ENCODE assay signal across 26 cellular contexts in the genomic region with DNA sequence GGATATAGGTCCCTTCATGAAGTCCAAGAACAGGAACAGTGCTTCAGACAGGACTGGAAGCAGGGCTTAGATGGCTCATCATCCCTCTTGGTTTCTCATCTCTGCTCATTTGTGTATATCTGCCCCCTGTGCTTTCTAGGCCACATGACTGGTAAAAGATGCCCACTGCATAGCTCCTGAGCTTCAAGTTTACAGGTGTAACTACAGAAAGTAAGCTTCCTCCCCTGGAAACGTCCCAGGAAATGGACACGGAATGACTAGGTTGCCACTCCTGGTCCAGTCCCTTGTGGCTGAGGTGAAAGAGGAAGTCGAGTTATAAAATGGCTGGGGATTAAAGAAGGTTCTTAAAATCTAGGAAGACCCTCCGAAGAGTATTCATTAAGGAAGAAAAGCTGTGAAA. TPM values are rescaled to one million over a fixed set of nuclear protein-coding genes. Genes with fewer than 3 reads are reported as not detected.
A peak's percentile ranks its signal among the peaks of the same experiment; 100 is the strongest.
DNase-seq lines count a peak whose midpoint lies in the region; ATAC-seq and TF ChIP-seq lines count a peak whose summit lies in the region.
"Had no signal": no experiment of that assay in that cellular context is flagged by ENCODE, and none has a peak within 500 bp of the region (broad histone marks: within the 10 kb centered on the region; RNA-seq: fewer than 3 reads in every experiment).

No MANE protein-coding gene starts in this region.

- H3K36me3 Mint-ChIP-seq in IgD-negative memory B cell (peaks cover 2% of the 10 kb centered on the region), T-helper 17 cell (ENCODE audit: low read depth) (no peaks in the 10 kb centered on the region)
- H3K36me3 Mint-ChIP-seq: mesothelial cell of epicardium had no signal

- H3K4me1 ChIP-seq in esophagus squamous epithelium, result peaks cover 9 to 38% (median 12%) of the 10 kb centered on the region in 3 donors

- H3K27ac Mint-ChIP-seq in IgD-negative memory B cell, result peak overlapping the region in 2 of 3 donors; percentile 33 to 77
- H3K27ac Mint-ChIP-seq in T-helper 17 cell, result no peak overlapping the region
- H3K27ac Mint-ChIP-seq: mesothelial cell of epicardium had no signal

- H3K9me3 Mint-ChIP-seq in IgD-negative memory B cell, result no peaks in the 10 kb centered on the region
- H3K9me3 Mint-ChIP-seq: CD8-positive, alpha-beta memory T cell; mesothelial cell of epicardium had no signal

- no peaks in the 10 kb centered on the region for H3K27me3 ChIP-seq in esophagus squamous epithelium
- H3K27me3 ChIP-seq: ascending aorta, esophagus muscularis mucosa, heart left ventricle, spleen had no signal

- intact Hi-C loops in esophagus squamous epithelium (cut with DNase I), result no loop called here

- TF ChIP-seq POLR2A in esophagus squamous epithelium (IDR thresholded peaks at IDR 0.05), result no peak

- H3K4me1 Mint-ChIP-seq in IgD-negative memory B cell, result peaks cover 24 to 49% (median 31%) of the 10 kb centered on the region in 3 donors
- H3K4me1 Mint-ChIP-seq in T-helper 17 cell, result peaks cover 32% of the 10 kb centered on the region

- H3K36me3 ChIP-seq in esophagus squamous epithelium, result no peaks in the 10 kb centered on the region
- H3K36me3 ChIP-seq: ascending aorta, heart left ventricle, spleen, thoracic aorta had no signal

- TF ChIP-seq CTCF in GM12865 (IDR thresholded peaks at IDR 0.05; ENCODE audit: insufficient read depth, low read depth, low read length, missing control alignments) (no peak), esophagus squamous epithelium (IDR thresholded peaks at IDR 0.05) (peak in 1 of 6 experiments; percentile 12)

- H3K4me3 Mint-ChIP-seq in IgD-negative memory B cell, result no peak overlapping the region
- H3K4me3 Mint-ChIP-seq in T-helper 17 cell, result peak overlapping the region; percentile 28
- H3K4me3 Mint-ChIP-seq: mesothelial cell of epicardium had no signal

- peak; percentile 31 for DNase-seq in GM12865 (ENCODE audit: low read depth)
- DNase-seq in T-helper 17 cell, result no peak
- no peak for DNase-seq in esophagus squamous epithelium (lab: John Stamatoyannopoulos, UW)
- no peak for DNase-seq in AG08396 (ENCODE audit: low spot score)
- DNase-seq in GDM1 (lab: John Stamatoyannopoulos, UW), result no peak
- no peak for DNase-seq in pons (ENCODE audit: low spot score)
- DNase-seq: activated effector memory CD4-positive, alpha-beta T cell treated with Interleukin-2 at 50 U/mL for 16 hours; CD8-positive, alpha-beta memory T cell; foreskin melanocyte; heart left ventricle; kidney; NCI-H1105 treated with DMSO at 0.1 percent for 48 hours; NCI-H187 treated with DMSO at 0.1 percent for 48 hours; NCI-H2171; NCI-H510A treated with DMSO at 0.1 percent for 48 hours; right cardiac atrium; SIG-M5; spleen had no signal

- H3K27me3 Mint-ChIP-seq in IgD-negative memory B cell (no peaks in the 10 kb centered on the region), T-helper 17 cell (no peaks in the 10 kb centered on the region)
- H3K27me3 Mint-ChIP-seq: CD8-positive, alpha-beta memory T cell had no signal

- H3K9me3 ChIP-seq in T-helper 17 cell (ENCODE audit: control insufficient read depth, low read length, poor library complexity, severe bottlenecking) (no peaks in the 10 kb centered on the region), esophagus squamous epithelium (no peaks in the 10 kb centered on the region)
- H3K9me3 ChIP-seq: ascending aorta, esophagus muscularis mucosa, heart left ventricle, spleen, thoracic aorta had no signal

- H3K4me3 ChIP-seq in GM12865 (ENCODE audit: low read depth, low read length), result no peak overlapping the region
- no peak overlapping the region for H3K4me3 ChIP-seq in esophagus squamous epithelium
- H3K4me3 ChIP-seq: ascending aorta, coronary artery, esophagus muscularis mucosa, heart left ventricle, PC-9, spleen, thoracic aorta had no signal

- ATAC-seq in T-helper 17 cell, result no peak
- ATAC-seq: right cardiac atrium had no signal

- 60 to 68% methylated on average over 4 of the region's 4 CpGs for WGBS in esophagus squamous epithelium, 2 donors

- peak overlapping the region in 3 of 4 donors; percentile 58 to 77 (median 59) for H3K27ac ChIP-seq in esophagus squamous epithelium
- H3K27ac ChIP-seq: ascending aorta, coronary artery, esophagus muscularis mucosa, heart left ventricle, PC-9, thoracic aorta, VCaP had no signal

RNA-seq across cellular contexts. Expression of gene MYO5A, which starts 32.5 kb away (rescaled TPM):
- polyA plus RNA-seq in IgD-negative memory B cell, result 16.7 TPM
- total RNA-seq in T-helper 17 cell (10 to 100 TPM; 50.6 to 58.4 TPM), esophagus squamous epithelium (10 to 100 TPM; 11.3 to 24.6 (median 22.3) TPM)
